ENCODE assay signal across 13 cellular contexts in genomic region chr1:206053616-206054015, GRCh38. TPM values are rescaled to one million over a fixed set of nuclear protein-coding genes. Genes with fewer than 3 reads are reported as not detected.
DNase-seq lines count a peak whose midpoint lies in the region; ATAC-seq, FAIRE-seq and TF ChIP-seq lines count a peak whose summit lies in the region.
"Not testable (repeated sequence)": the region's sequence is repeated elsewhere in the genome, so short reads cannot be mapped to it uniquely, and the experiment has no call there.
"Had no signal": no experiment of that assay in that cellular context is flagged by ENCODE, and none has a peak within 500 bp of the region (broad histone marks: within the 10 kb centered on the region; RNA-seq: fewer than 3 reads in every experiment).

No MANE protein-coding gene starts in this region.

- H3K27me3 ChIP-seq in OCI-LY3 (ENCODE audit: low read depth, low read length); mesenchymal stem cell (ENCODE audit: control insufficient read depth in 1 of 2, insufficient read depth in 1 of 2, low read length in 2 of 2): not testable (repeated sequence)

- H2AK5ac ChIP-seq in mesenchymal stem cell (ENCODE audit: low read length, severe bottlenecking), result not testable (repeated sequence)

- not testable (repeated sequence) for H2BK15ac ChIP-seq in mesenchymal stem cell (ENCODE audit: low read depth, poor library complexity, severe bottlenecking)

- peak; percentile 62 for DNase-seq in Caki2 (ENCODE audit: low read depth)
- not testable (repeated sequence) for DNase-seq in GM12892 (ENCODE audit: insufficient read length); activated B cell treated with CpG ODN at 0.5 μM for 24 hours; kidney; mesenchymal stem cell

- H2BK5ac ChIP-seq in mesenchymal stem cell (ENCODE audit: low read depth, low read length, poor library complexity, severe bottlenecking), result peak overlapping the region; percentile 85

- not testable (repeated sequence) for H4K20me1 ChIP-seq in OCI-LY3 (ENCODE audit: insufficient read depth, low read length)

- H3K23ac ChIP-seq in mesenchymal stem cell (ENCODE audit: low read length in 2 of 2), result not testable (repeated sequence)

- peaks cover 66% of the 10 kb centered on the region for H3K36me3 Mint-ChIP-seq in activated B cell treated with CpG ODN at 0.5 μM for 24 hours (ENCODE audit: low read depth)
- H3K36me3 Mint-ChIP-seq in dendritic cell treated with granulocyte-macrophage colony-stimulating factor and Interleukin-4, amounts not matched to agents 40 ng/mL and 50 ng/mL, for 4 days (ENCODE audit: low read depth), result not testable (repeated sequence)
- peaks cover 52% of the 10 kb centered on the region for H3K36me3 Mint-ChIP-seq in stimulated activated memory B cell treated with anti-CD40 and anti-IgM and Interleukin-4, amounts not matched to agents 10 μg/mL and 1 μg/mL and 100 μg/mL, for 72 hours

- in situ Hi-C loops in Caki2 (cut with HindIII; ENCODE audit: low pct_unique_long_range_greater_than_20kb, low sequenced_read_pairs), result not testable (repeated sequence)

- peak overlapping the region; percentile 80 for H3K4me3 ChIP-seq in OCI-LY3 (ENCODE audit: low read length)
- peak overlapping the region; percentile 67 to 71 for H3K4me3 ChIP-seq in kidney (ENCODE audit: low read length in 2 of 2)
- peak overlapping the region in 1 of 2 experiments; percentile 40 for H3K4me3 ChIP-seq in mesenchymal stem cell (ENCODE audit: insufficient read depth in 1 of 2, low read depth in 1 of 2, low read length in 2 of 2)

- whole genome bisulfite sequencing in mesenchymal stem cell, result 96% methylated on average over 3 of the region's 4 CpGs

- H2AFZ ChIP-seq in OCI-LY3 (ENCODE audit: low read depth, low read length); mesenchymal stem cell (ENCODE audit: low read depth, low read length): not testable (repeated sequence)

- H4K8ac ChIP-seq in mesenchymal stem cell (ENCODE audit: low read length), result not testable (repeated sequence)

- H3K18ac ChIP-seq in mesenchymal stem cell (ENCODE audit: low read depth in 1 of 2, low read length in 2 of 2), result not testable (repeated sequence)

- not testable (repeated sequence) for H2BK12ac ChIP-seq in mesenchymal stem cell (ENCODE audit: low read length in 2 of 2)

- POLR2A ChIA-PET in activated B cell treated with CpG ODN at 0.5 μM for 24 hours (lab: Charles Lee), result interaction anchor here (3.4 kb wide), 1 partner anchor 280 kb away, joined by 26 read pairs; the partner anchor contains the start of gene RAB29

- peak overlapping the region; percentile 87 for H3K4me3 Mint-ChIP-seq in activated B cell treated with CpG ODN at 0.5 μM for 24 hours
- H3K4me3 Mint-ChIP-seq in dendritic cell treated with granulocyte-macrophage colony-stimulating factor and Interleukin-4, amounts not matched to agents 40 ng/mL and 50 ng/mL, for 4 days, result not testable (repeated sequence)
- H3K4me3 Mint-ChIP-seq in stimulated activated memory B cell treated with anti-CD40 and anti-IgM and Interleukin-4, amounts not matched to agents 10 μg/mL and 1 μg/mL and 100 μg/mL, for 72 hours, result peak overlapping the region; percentile 84

- peaks cover 57% of the 10 kb centered on the region for H3K36me3 ChIP-seq in OCI-LY3 (replicated peaks; ENCODE audit: low read depth, low read length)
- not testable (repeated sequence) for H3K36me3 ChIP-seq in kidney (ENCODE audit: control insufficient read depth in 1 of 2, insufficient read depth in 2 of 2, low read length in 2 of 2); mesenchymal stem cell (ENCODE audit: control insufficient read depth in 1 of 2, insufficient read depth in 2 of 2, low read depth in 1 of 2, low read length in 2 of 2)

- ATAC-seq in activated B cell treated with CpG ODN at 0.5 μM for 24 hours (ENCODE audit: low read depth); stimulated activated memory B cell treated with anti-CD40 and anti-IgM and Interleukin-4, amounts not matched to agents 10 μg/mL and 1 μg/mL and 100 μg/mL, for 72 hours: not testable (repeated sequence)

- not testable (repeated sequence) for H3K9me3 Mint-ChIP-seq in activated B cell treated with CpG ODN at 0.5 μM for 24 hours; dendritic cell treated with granulocyte-macrophage colony-stimulating factor and Interleukin-4, amounts not matched to agents 40 ng/mL and 50 ng/mL, for 4 days; stimulated activated memory B cell treated with anti-CD40 and anti-IgM and Interleukin-4, amounts not matched to agents 10 μg/mL and 1 μg/mL and 100 μg/mL, for 72 hours

- not testable (repeated sequence) for H2BK120ac ChIP-seq in mesenchymal stem cell (ENCODE audit: low read depth, low read length)

- H3K79me1 ChIP-seq in mesenchymal stem cell (replicated peaks; ENCODE audit: low read length, poor library complexity, severe bottlenecking), result not testable (repeated sequence)

- H3K9ac ChIP-seq in OCI-LY3 (ENCODE audit: low read length) (peak overlapping the region; percentile 98), kidney (ENCODE audit: low read length in 2 of 2) (peak overlapping the region in 1 of 2 donors; percentile 47)
- not testable (repeated sequence) for H3K9ac ChIP-seq in mesenchymal stem cell (ENCODE audit: low read length)

- H3K4me1 ChIP-seq in OCI-LY3 (ENCODE audit: low read length) (peaks cover 60% of the 10 kb centered on the region), mesenchymal stem cell (ENCODE audit: control insufficient read depth, insufficient read depth, low read depth, low read length) (peaks cover 12% of the 10 kb centered on the region)
- H3K4me1 ChIP-seq in kidney (ENCODE audit: control insufficient read depth in 1 of 2, insufficient read depth in 1 of 2, low read depth in 1 of 2, low read length in 2 of 2), result not testable (repeated sequence)

- not testable (repeated sequence) for H3K4ac ChIP-seq in mesenchymal stem cell (ENCODE audit: low read depth in 1 of 2, low read length in 2 of 2)

- H3K4me2 ChIP-seq in OCI-LY3 (ENCODE audit: low read length), result peak overlapping the region; percentile 72
- peak overlapping the region; percentile 66 for H3K4me2 ChIP-seq in mesenchymal stem cell (ENCODE audit: low read length, poor library complexity, severe bottlenecking)

- peaks cover 94% of the 10 kb centered on the region for H3K4me1 Mint-ChIP-seq in activated B cell treated with CpG ODN at 0.5 μM for 24 hours
- H3K4me1 Mint-ChIP-seq in dendritic cell treated with granulocyte-macrophage colony-stimulating factor and Interleukin-4, amounts not matched to agents 40 ng/mL and 50 ng/mL, for 4 days (ENCODE audit: low read depth), result peaks cover 34% of the 10 kb centered on the region
- H3K4me1 Mint-ChIP-seq in stimulated activated memory B cell treated with anti-CD40 and anti-IgM and Interleukin-4, amounts not matched to agents 10 μg/mL and 1 μg/mL and 100 μg/mL, for 72 hours, result peaks cover 84% of the 10 kb centered on the region

- H3K27ac Mint-ChIP-seq in activated B cell treated with CpG ODN at 0.5 μM for 24 hours, result peak overlapping the region; percentile 95
- H3K27ac Mint-ChIP-seq in dendritic cell treated with granulocyte-macrophage colony-stimulating factor and Interleukin-4, amounts not matched to agents 40 ng/mL and 50 ng/mL, for 4 days, result peak overlapping the region; percentile 7
- H3K27ac Mint-ChIP-seq in stimulated activated memory B cell treated with anti-CD40 and anti-IgM and Interleukin-4, amounts not matched to agents 10 μg/mL and 1 μg/mL and 100 μg/mL, for 72 hours, result peak overlapping the region; percentile 94

- TF ChIP-seq CTCF in OCI-LY3 (IDR thresholded peaks at IDR 0.05; ENCODE audit: low read depth, low read length); activated B cell treated with CpG ODN at 0.5 μM for 24 hours (IDR thresholded peaks at IDR 0.05); kidney (IDR thresholded peaks at IDR 0.05; ENCODE audit: borderline replicate concordance, extremely low read depth, insufficient read depth): not testable (repeated sequence)

- CTCF ChIA-PET in activated B cell treated with CpG ODN at 0.5 μM for 24 hours (lab: Charles Lee), result interaction anchor here (1.0 kb wide), 1 partner anchor 23 kb away, joined by 4 read pairs; no protein-coding TSS in a partner anchor

- not testable (repeated sequence) for TF ChIP-seq POLR2A in GM12892 (IDR thresholded peaks at IDR 0.05; ENCODE audit: low read depth, low read length)

- intact Hi-C loops in activated B cell treated with CpG ODN at 0.5 μM for 24 hours (cut with micrococcal nuclease), result loop anchor here (5.0 to 10.0 kb wide), 3 partner anchors 529 to 739 kb away; no protein-coding TSS in a partner anchor
- intact Hi-C loops in dendritic cell treated with granulocyte-macrophage colony-stimulating factor and Interleukin-4, amounts not matched to agents 40 ng/mL and 50 ng/mL, for 4 days (cut with micrococcal nuclease); kidney (cut with DNase I): not testable (repeated sequence)

- FAIRE-seq in GM12892 (lab: Jason Lieb, UNC), result peak; percentile 67
- FAIRE-seq in kidney (lab: Jason Lieb, UNC), result not testable (repeated sequence)

- not testable (repeated sequence) for H3K27me3 Mint-ChIP-seq in activated B cell treated with CpG ODN at 0.5 μM for 24 hours; dendritic cell treated with granulocyte-macrophage colony-stimulating factor and Interleukin-4, amounts not matched to agents 40 ng/mL and 50 ng/mL, for 4 days; stimulated activated memory B cell treated with anti-CD40 and anti-IgM and Interleukin-4, amounts not matched to agents 10 μg/mL and 1 μg/mL and 100 μg/mL, for 72 hours

- H3K14ac ChIP-seq in mesenchymal stem cell (ENCODE audit: low read length in 2 of 2), result not testable (repeated sequence)

- not testable (repeated sequence) for H4K91ac ChIP-seq in mesenchymal stem cell (ENCODE audit: low read length)

- peak overlapping the region; percentile 94 for H3K27ac ChIP-seq in OCI-LY3 (ENCODE audit: low read length)
- peak overlapping the region; percentile 82 to 85 for H3K27ac ChIP-seq in kidney (ENCODE audit: low read depth in 2 of 2, low read length in 2 of 2)
- H3K27ac ChIP-seq in mesenchymal stem cell (ENCODE audit: low read length, poor library complexity, severe bottlenecking), result peak overlapping the region; percentile 98

- peaks cover 86% of the 10 kb centered on the region for H3K79me2 ChIP-seq in OCI-LY3 (ENCODE audit: low read length)

- H3K9me3 ChIP-seq in OCI-LY3 (ENCODE audit: insufficient read depth, low read length); kidney (ENCODE audit: control insufficient read depth in 1 of 2, low read length in 2 of 2); mesenchymal stem cell (ENCODE audit: control insufficient read depth, low read length): not testable (repeated sequence)

RNA-seq across cellular contexts. Expression of gene RHEX, which starts 0.6 kb away (rescaled TPM):
- 0.14 and 1.1 TPM in 2 replicates for total RNA-seq in Caki2 (2014; rRNA removed; shearing (Covaris generic); ENCODE audit: low replicate concordance)
- polyA plus RNA-seq in GM12892 (2012; ENCODE audit: missing spikeins), result 1.8 TPM
- total RNA-seq in activated B cell treated with CpG ODN at 0.5 μM for 24 hours (30.4 and 34.8 TPM in 2 replicates), kidney (39.5 TPM)
- polyA plus RNA-seq in kidney (ENCODE audit: insufficient read depth, low read depth, low replicate concordance), result 10.2 TPM
- polyA plus RNA-seq in mesenchymal stem cell (2013, experiment 1 of 2), result not detected
- not detected for polyA plus RNA-seq in mesenchymal stem cell (2013, experiment 2 of 2)
- total RNA-seq: CD4-positive, CD25-positive, alpha-beta regulatory T cell; H1; HT-29; SK-MEL-5 had no signal
- polyA plus RNA-seq: CD4-positive, CD25-positive, alpha-beta regulatory T cell; H1 had no signal

RNA-seq across cellular contexts. Expression of gene CTSE, which starts 29.9 kb away (rescaled TPM):
- 0.54 TPM in 1 of 2 replicates, not detected in the other for total RNA-seq in Caki2 (2014; rRNA removed; shearing (Covaris generic); ENCODE audit: low replicate concordance)
- not detected for polyA plus RNA-seq in GM12892 (2012; ENCODE audit: missing spikeins)
- total RNA-seq in activated B cell treated with CpG ODN at 0.5 μM for 24 hours (not detected in 2 replicates), kidney (1.6 TPM)
- not detected for polyA plus RNA-seq in kidney (ENCODE audit: insufficient read depth, low read depth, low replicate concordance)
- polyA plus RNA-seq in mesenchymal stem cell (2013, experiment 1 of 2), result not detected
- polyA plus RNA-seq in mesenchymal stem cell (2013, experiment 2 of 2), result not detected
- total RNA-seq: CD4-positive, CD25-positive, alpha-beta regulatory T cell; H1; Right ventricle myocardium superior; SK-MEL-5 had no signal
- polyA plus RNA-seq: CD4-positive, CD25-positive, alpha-beta regulatory T cell had no signal

RNA-seq across cellular contexts. Expression of gene RAB7B, which starts 50.4 kb away (rescaled TPM):
- 1.1 and 1.4 TPM in 2 replicates for total RNA-seq in Caki2 (2014; rRNA removed; shearing (Covaris generic); ENCODE audit: low replicate concordance)
- polyA plus RNA-seq in GM12892 (2012; ENCODE audit: missing spikeins), result not detected
- not detected in 2 replicates for total RNA-seq in activated B cell treated with CpG ODN at 0.5 μM for 24 hours
- total RNA-seq in kidney, result 2.0 TPM
- 0.73 TPM for polyA plus RNA-seq in kidney (ENCODE audit: insufficient read depth, low read depth, low replicate concordance)
- 2.5 TPM for polyA plus RNA-seq in mesenchymal stem cell (2013, experiment 1 of 2)
- 2.5 TPM for polyA plus RNA-seq in mesenchymal stem cell (2013, experiment 2 of 2)
- total RNA-seq: CD4-positive, CD25-positive, alpha-beta regulatory T cell; H1 had no signal
- polyA plus RNA-seq: CD4-positive, CD25-positive, alpha-beta regulatory T cell had no signal

Comparison
In these comparisons a context has a peak if more than half of its experiments do, and no peak if none do; other contexts are left out.
1. H3K27ac Mint-ChIP-seq: peak in every context shown above with its lines; median percentile 95 in activated B cell treated with CpG ODN at 0.5 μM for 24 hours; 94 in stimulated activated memory B cell treated with anti-CD40 and anti-IgM and Interleukin-4, amounts not matched to agents 10 μg/mL and 1 μg/mL and 100 μg/mL, for 72 hours; 7 in dendritic cell treated with granulocyte-macrophage colony-stimulating factor and Interleukin-4, amounts not matched to agents 40 ng/mL and 50 ng/mL, for 4 days.
2. RNA of gene RHEX, which starts 0.6 kb away (total RNA-seq): 39.5 TPM in kidney (single experiment) and 30.4 to 34.8 TPM in activated B cell treated with CpG ODN at 0.5 μM for 24 hours; 0.14 to 1.1 TPM in Caki2; every median in the first group is over 10 times any median in the second.
3. Peak in every context shown above with its lines, with median percentiles within 50 percentile points of each other: H3K27ac ChIP-seq.